1 cellular context compared by ENCODE assay signal in the genomic region with DNA sequence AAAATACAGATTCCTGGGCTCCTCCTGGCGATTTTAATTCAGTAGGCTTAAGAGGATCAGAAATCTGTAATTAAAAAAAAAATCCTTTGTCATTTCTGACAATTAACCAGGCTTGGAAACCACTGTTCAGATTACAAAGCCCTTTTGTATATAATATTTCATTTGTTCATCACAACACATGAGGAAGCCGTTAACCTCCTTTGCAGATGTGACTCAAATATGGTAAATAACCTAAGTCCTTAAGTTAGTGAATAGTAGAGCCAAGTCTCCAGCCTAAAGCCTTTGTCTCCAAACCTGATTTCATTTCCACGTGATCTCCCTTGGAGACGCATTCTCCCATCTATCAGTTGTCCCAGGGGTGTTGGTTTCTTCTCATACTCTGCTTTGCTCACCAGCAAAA.
TF ChIP-seq lines count a peak whose summit lies in the region.

No MANE protein-coding gene starts in this region.

TF ChIP-seq in IMR-90, 13 proteins besides CTCF, POLR2A, EP300 and RAD21 (continued from another document):
- TF ChIP-seq CHD1 (IDR thresholded peaks at IDR 0.05; ENCODE audit: low read depth, low read length), result no peak
- no peak for TF ChIP-seq MAFK (IDR thresholded peaks at IDR 0.05; ENCODE audit: low read depth, low read length)
- TF ChIP-seq, protein P1, sequence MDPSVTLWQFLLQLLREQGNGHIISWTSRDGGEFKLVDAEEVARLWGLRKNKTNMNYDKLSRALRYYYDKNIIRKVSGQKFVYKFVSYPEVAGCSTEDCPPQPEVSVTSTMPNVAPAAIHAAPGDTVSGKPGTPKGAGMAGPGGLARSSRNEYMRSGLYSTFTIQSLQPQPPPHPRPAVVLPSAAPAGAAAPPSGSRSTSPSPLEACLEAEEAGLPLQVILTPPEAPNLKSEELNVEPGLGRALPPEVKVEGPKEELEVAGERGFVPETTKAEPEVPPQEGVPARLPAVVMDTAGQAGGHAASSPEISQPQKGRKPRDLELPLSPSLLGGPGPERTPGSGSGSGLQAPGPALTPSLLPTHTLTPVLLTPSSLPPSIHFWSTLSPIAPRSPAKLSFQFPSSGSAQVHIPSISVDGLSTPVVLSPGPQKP (IDR thresholded peaks at IDR 0.05; ENCODE audit: borderline replicate concordance, low read depth, low read length), result no peak
- no peak for TF ChIP-seq MXI1 (IDR thresholded peaks at IDR 0.05; ENCODE audit: borderline replicate concordance, low read depth, low read length)
- TF ChIP-seq, protein P2, sequence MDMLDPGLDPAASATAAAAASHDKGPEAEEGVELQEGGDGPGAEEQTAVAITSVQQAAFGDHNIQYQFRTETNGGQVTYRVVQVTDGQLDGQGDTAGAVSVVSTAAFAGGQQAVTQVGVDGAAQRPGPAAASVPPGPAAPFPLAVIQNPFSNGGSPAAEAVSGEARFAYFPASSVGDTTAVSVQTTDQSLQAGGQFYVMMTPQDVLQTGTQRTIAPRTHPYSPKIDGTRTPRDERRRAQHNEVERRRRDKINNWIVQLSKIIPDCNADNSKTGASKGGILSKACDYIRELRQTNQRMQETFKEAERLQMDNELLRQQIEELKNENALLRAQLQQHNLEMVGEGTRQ (IDR thresholded peaks at IDR 0.05; ENCODE audit: low read depth, low read length), result no peak
- no peak for TF ChIP-seq CEBPB (IDR thresholded peaks at IDR 0.05; ENCODE audit: low read depth, low read length)
- no peak for TF ChIP-seq RCOR1 (IDR thresholded peaks at IDR 0.05; ENCODE audit: insufficient replicate concordance, low read length)
- no peak for TF ChIP-seq FOS (IDR thresholded peaks at IDR 0.05; ENCODE audit: low read depth, low read length)
- no peak for TF ChIP-seq MAZ (IDR thresholded peaks at IDR 0.05; ENCODE audit: borderline replicate concordance, low read depth, low read length)
- TF ChIP-seq SMC3 (IDR thresholded peaks at IDR 0.05; ENCODE audit: low read depth, low read length), result no peak
- no peak for TF ChIP-seq BHLHE40 (IDR thresholded peaks at IDR 0.05; ENCODE audit: low read depth, low read length)
